8 cellular contexts compared by ENCODE assay signal in the genomic region with DNA sequence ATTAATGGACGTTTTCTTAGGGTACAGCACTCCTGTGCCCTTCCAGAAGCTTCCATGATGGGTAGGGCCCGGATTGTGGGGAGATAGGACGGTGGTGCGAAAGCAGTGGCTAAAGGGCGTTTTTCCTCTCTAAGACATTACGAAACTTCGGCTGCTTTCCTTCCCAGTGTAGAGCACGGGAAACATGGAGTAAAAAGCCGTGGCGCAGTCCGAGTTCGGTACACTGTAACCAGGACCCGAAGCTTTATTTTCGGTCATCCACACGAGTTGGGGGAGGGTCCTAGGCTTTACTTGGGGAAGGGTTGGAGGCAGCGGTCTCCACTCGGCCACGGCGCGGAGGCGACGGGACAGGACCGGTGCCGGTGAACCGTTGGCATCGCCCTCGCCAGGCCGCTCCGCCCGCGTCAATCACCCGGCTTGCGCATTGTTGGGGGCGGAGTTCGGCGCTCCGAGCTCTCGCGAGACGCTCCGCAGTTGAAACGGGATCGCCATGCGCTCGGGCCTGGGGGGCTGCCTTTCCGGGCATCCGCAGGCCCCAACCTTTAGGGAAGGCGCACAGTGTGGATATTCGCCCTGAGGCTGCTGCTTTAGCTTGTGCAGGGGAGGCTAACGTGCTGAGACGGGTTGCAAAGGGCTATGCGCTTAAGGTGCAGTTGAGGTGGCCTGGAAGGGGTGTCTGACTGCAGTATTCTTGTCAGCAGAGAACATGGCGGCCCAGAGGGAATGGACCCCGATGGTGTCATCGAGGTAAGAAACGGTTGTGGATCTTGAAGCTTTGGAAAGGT. TPM values are rescaled to one million over a fixed set of nuclear protein-coding genes. Genes with fewer than 3 reads are reported as not detected.
DNase-seq lines count a peak whose midpoint lies in the region; ATAC-seq and TF ChIP-seq lines count a peak whose summit lies in the region.

No MANE protein-coding gene starts in this region.

- H3K9me3 Mint-ChIP-seq in CD8-positive, alpha-beta T cell = no peaks in the 10 kb centered on the region
- H3K9me3 Mint-ChIP-seq in activated T-helper 17 cell treated with anti-CD3 and anti-CD28 coated beads, Interleukin-2, amount 50 U/mL, for 72 hours = no peaks in the 10 kb centered on the region
- peaks cover 0 to 23% (median 0%) of the 10 kb centered on the region in 11 donors for H3K9me3 Mint-ChIP-seq in naive thymus-derived CD4-positive, alpha-beta T cell
- H3K9me3 Mint-ChIP-seq in stimulated activated memory B cell treated with anti-CD40 and anti-IgM and Interleukin-4, amounts not matched to agents 10 μg/mL and 1 μg/mL and 100 μg/mL, for 72 hours = no peaks in the 10 kb centered on the region

- H3K4me1 Mint-ChIP-seq in CD8-positive, alpha-beta T cell (ENCODE audit: low read depth) = peaks cover 59% of the 10 kb centered on the region
- H3K4me1 Mint-ChIP-seq in activated T-helper 17 cell treated with anti-CD3 and anti-CD28 coated beads, Interleukin-2, amount 50 U/mL, for 72 hours = peaks cover 32% of the 10 kb centered on the region
- peaks cover 25 to 66% (median 58%) of the 10 kb centered on the region in 7 donors for H3K4me1 Mint-ChIP-seq in naive thymus-derived CD4-positive, alpha-beta T cell
- H3K4me1 Mint-ChIP-seq in stimulated activated memory B cell treated with anti-CD40 and anti-IgM and Interleukin-4, amounts not matched to agents 10 μg/mL and 1 μg/mL and 100 μg/mL, for 72 hours = peaks cover 50% of the 10 kb centered on the region

- H3K4me3 ChIP-seq in CD8-positive, alpha-beta T cell (ENCODE audit: low read depth, low read length) = peak overlapping the region; percentile 95
- H3K4me3 ChIP-seq in PC-3 (ENCODE audit: low read length) (peak overlapping the region; percentile 100), fibroblast of mammary gland (ENCODE audit: control insufficient read depth, low read depth, low read length) (peak overlapping the region; percentile 100)
- peak overlapping the region; percentile 88 for H3K4me3 ChIP-seq in naive thymus-derived CD4-positive, alpha-beta T cell (ENCODE audit: low read length)

- H3F3A ChIP-seq in PC-3 (ENCODE audit: low read length, unreplicated experiment) = peaks cover 46% of the 10 kb centered on the region

- peaks cover 68% of the 10 kb centered on the region for H3K79me2 ChIP-seq in PC-3 (ENCODE audit: low read length)

- peak overlapping the region; percentile 99 for H3K9ac ChIP-seq in PC-3 (ENCODE audit: low read length)

- TSS peak; percentile 55 for BruUV-seq in PC-3 (replicated peaks; lab: Mats Ljungman, UMichigan)

- H3K27me3 Mint-ChIP-seq in CD8-positive, alpha-beta T cell (ENCODE audit: low read depth) = no peaks in the 10 kb centered on the region
- H3K27me3 Mint-ChIP-seq in activated T-helper 17 cell treated with anti-CD3 and anti-CD28 coated beads, Interleukin-2, amount 50 U/mL, for 72 hours = no peaks in the 10 kb centered on the region
- peaks cover 0 to 3% (median 0%) of the 10 kb centered on the region in 5 donors for H3K27me3 Mint-ChIP-seq in naive thymus-derived CD4-positive, alpha-beta T cell
- H3K27me3 Mint-ChIP-seq in stimulated activated memory B cell treated with anti-CD40 and anti-IgM and Interleukin-4, amounts not matched to agents 10 μg/mL and 1 μg/mL and 100 μg/mL, for 72 hours = no peaks in the 10 kb centered on the region

- ATAC-seq in CD8-positive, alpha-beta T cell = peak; percentile 71
- peak; percentile 56 for ATAC-seq in PC-3
- peak; percentile 83 for ATAC-seq in activated T-helper 17 cell treated with anti-CD3 and anti-CD28 coated beads, Interleukin-2, amount 50 U/mL, for 72 hours (replicated peaks)
- ATAC-seq in naive thymus-derived CD4-positive, alpha-beta T cell = peak; percentile 77
- peak; percentile 81 for ATAC-seq in stimulated activated memory B cell treated with anti-CD40 and anti-IgM and Interleukin-4, amounts not matched to agents 10 μg/mL and 1 μg/mL and 100 μg/mL, for 72 hours

- peak overlapping the region; percentile 77; the same call in 1 of the 2 replicates for H2AFZ ChIP-seq in PC-3 (ENCODE audit: low read length)

- H3K9me3 ChIP-seq in CD8-positive, alpha-beta T cell (ENCODE audit: low read length) = no peaks in the 10 kb centered on the region
- H3K9me3 ChIP-seq in PC-3 (ENCODE audit: low read length) = no peaks in the 10 kb centered on the region
- no peaks in the 10 kb centered on the region for H3K9me3 ChIP-seq in naive thymus-derived CD4-positive, alpha-beta T cell (ENCODE audit: control insufficient read depth in 2 of 3, low read length in 3 of 3)

- intact Hi-C loops in CD8-positive, alpha-beta T cell (cut with DNase I, micrococcal nuclease) = loop anchor here (1.0 to 5.0 kb wide), 12 partner anchors 22 to 1197 kb away; a partner anchor contains a TSS
- intact Hi-C loops in PC-3 (cut with micrococcal nuclease) = loop anchor here (2.0 to 10.0 kb wide), 3 partner anchors 31 to 679 kb away; a partner anchor contains a TSS
- intact Hi-C loops in naive thymus-derived CD4-positive, alpha-beta T cell (cut with micrococcal nuclease) = loop anchor here (1.0 to 10.0 kb wide), 18 partner anchors 12 to 1969 kb away; a partner anchor contains a TSS

- peaks cover 54% of the 10 kb centered on the region for H4K20me1 ChIP-seq in PC-3 (ENCODE audit: low read length)

- CTCF ChIA-PET in CD8-positive, alpha-beta T cell (lab: Charles Lee) = interaction anchor here (1.0 to 1.8 kb wide), 4 partner anchors 12 to 283 kb away, joined by 3 to 8 read pairs (median 6); no protein-coding TSS in a partner anchor
- CTCF ChIA-PET in PC-3 (lab: Charles Lee) = interaction anchor here (0.7 kb wide), 1 partner anchor 167 kb away, joined by 4 read pairs; no protein-coding TSS in a partner anchor
- CTCF ChIA-PET in naive thymus-derived CD4-positive, alpha-beta T cell (lab: Charles Lee) = interaction anchor here (0.6 to 1.6 kb wide), 4 partner anchors 11 to 852 kb away, joined by 4 to 7 read pairs (median 6); no protein-coding TSS in a partner anchor

- peak overlapping the region; percentile 84 for H3K4me2 ChIP-seq in PC-3 (ENCODE audit: low read length)

- no peak for TF ChIP-seq CTCF in CD8-positive, alpha-beta T cell (IDR thresholded peaks at IDR 0.05)
- TF ChIP-seq CTCF in GM20000 (IDR thresholded peaks at IDR 0.05; ENCODE audit: extremely low read depth, missing control alignments) (no peak), PC-3 (conservative IDR thresholded peaks at IDR 0.05; ENCODE audit: low read depth, low read length) (no peak), fibroblast of mammary gland (conservative IDR thresholded peaks at IDR 0.05; ENCODE audit: control insufficient read depth, insufficient read depth, low read depth, low read length) (no peak)

- peak; percentile 70 to 90 (median 81) for DNase-seq in CD8-positive, alpha-beta T cell
- DNase-seq in GM20000 (ENCODE audit: low spot score) (peak; percentile 77), HPDE6-E6E7 (ENCODE audit: extremely low spot score) (peak; percentile 21), PC-3 (peak; percentile 58), fibroblast of mammary gland (ENCODE audit: low read depth) (peak; percentile 68)
- peak; percentile 79 to 90 (median 85) for DNase-seq in naive thymus-derived CD4-positive, alpha-beta T cell

- H3K27ac Mint-ChIP-seq in CD8-positive, alpha-beta T cell = peak overlapping the region; percentile 99
- peak overlapping the region; percentile 100 for H3K27ac Mint-ChIP-seq in activated T-helper 17 cell treated with anti-CD3 and anti-CD28 coated beads, Interleukin-2, amount 50 U/mL, for 72 hours
- H3K27ac Mint-ChIP-seq in naive thymus-derived CD4-positive, alpha-beta T cell = peak overlapping the region; percentile 96 to 100 (median 99)
- H3K27ac Mint-ChIP-seq in stimulated activated memory B cell treated with anti-CD40 and anti-IgM and Interleukin-4, amounts not matched to agents 10 μg/mL and 1 μg/mL and 100 μg/mL, for 72 hours = peak overlapping the region; percentile 100

- H3K36me3 Mint-ChIP-seq in CD8-positive, alpha-beta T cell = peaks cover 61% of the 10 kb centered on the region
- peaks cover 66% of the 10 kb centered on the region for H3K36me3 Mint-ChIP-seq in activated T-helper 17 cell treated with anti-CD3 and anti-CD28 coated beads, Interleukin-2, amount 50 U/mL, for 72 hours (ENCODE audit: low read depth)
- H3K36me3 Mint-ChIP-seq in naive thymus-derived CD4-positive, alpha-beta T cell = peaks cover 16 to 54% (median 51%) of the 10 kb centered on the region in 5 donors
- H3K36me3 Mint-ChIP-seq in stimulated activated memory B cell treated with anti-CD40 and anti-IgM and Interleukin-4, amounts not matched to agents 10 μg/mL and 1 μg/mL and 100 μg/mL, for 72 hours = peaks cover 58% of the 10 kb centered on the region

- peaks cover 45% of the 10 kb centered on the region for H3K4me1 ChIP-seq in CD8-positive, alpha-beta T cell (ENCODE audit: insufficient read depth, low read length)
- H3K4me1 ChIP-seq in PC-3 (ENCODE audit: insufficient read depth, low read length) = peaks cover 31% of the 10 kb centered on the region
- H3K4me1 ChIP-seq in naive thymus-derived CD4-positive, alpha-beta T cell (ENCODE audit: control insufficient read depth in 2 of 2, insufficient read depth in 2 of 2, low read length in 2 of 2) = peaks cover 37 to 47% of the 10 kb centered on the region in 2 donors

- no peaks in the 10 kb centered on the region for H3K9me2 ChIP-seq in PC-3 (replicated peaks; ENCODE audit: low read length)

- H3K4me3 Mint-ChIP-seq in CD8-positive, alpha-beta T cell = peak overlapping the region; percentile 99
- peak overlapping the region; percentile 97 for H3K4me3 Mint-ChIP-seq in activated T-helper 17 cell treated with anti-CD3 and anti-CD28 coated beads, Interleukin-2, amount 50 U/mL, for 72 hours
- H3K4me3 Mint-ChIP-seq in naive thymus-derived CD4-positive, alpha-beta T cell = peak overlapping the region; percentile 95 to 100 (median 99)
- H3K4me3 Mint-ChIP-seq in stimulated activated memory B cell treated with anti-CD40 and anti-IgM and Interleukin-4, amounts not matched to agents 10 μg/mL and 1 μg/mL and 100 μg/mL, for 72 hours = peak overlapping the region; percentile 99

- peak overlapping the region; percentile 97 for H3K27ac ChIP-seq in CD8-positive, alpha-beta T cell (ENCODE audit: low read depth, low read length)
- H3K27ac ChIP-seq in PC-3 (ENCODE audit: low read length) = peak overlapping the region; percentile 73
- H3K27ac ChIP-seq in naive thymus-derived CD4-positive, alpha-beta T cell (ENCODE audit: low read depth, low read length) = peak overlapping the region; percentile 97

- POLR2A ChIA-PET in CD8-positive, alpha-beta T cell (lab: Charles Lee) = interaction anchor here (0.6 to 4.4 kb wide), 44 partner anchors 8 to 1201 kb away, joined by 3 to 139 read pairs (median 4); a partner anchor contains a TSS
- POLR2A ChIA-PET in PC-3 (lab: Charles Lee; ENCODE audit: unreplicated experiment) = interaction anchor here (0.5 to 1.2 kb wide), 4 partner anchors 86 to 500 kb away, joined by 3 to 4 read pairs (median 4); a partner anchor contains a TSS
- POLR2A ChIA-PET in naive thymus-derived CD4-positive, alpha-beta T cell (lab: Charles Lee) = interaction anchor here (0.5 to 5.8 kb wide), 41 partner anchors 9 to 954 kb away, joined by 3 to 168 read pairs (median 5); a partner anchor contains a TSS

- peaks cover 46% of the 10 kb centered on the region for H3K36me3 ChIP-seq in CD8-positive, alpha-beta T cell (ENCODE audit: insufficient read depth, low read length)
- H3K36me3 ChIP-seq in PC-3 (ENCODE audit: low read depth, low read length) = peaks cover 55% of the 10 kb centered on the region
- peaks cover 47 to 56% (median 47%) of the 10 kb centered on the region in 3 experiments for H3K36me3 ChIP-seq in naive thymus-derived CD4-positive, alpha-beta T cell (ENCODE audit: control insufficient read depth in 2 of 3, insufficient read depth in 3 of 3, low read length in 3 of 3)

- H3K27me3 ChIP-seq in CD8-positive, alpha-beta T cell (ENCODE audit: insufficient read depth, low read length) = no peaks in the 10 kb centered on the region
- no peaks in the 10 kb centered on the region for H3K27me3 ChIP-seq in PC-3 (ENCODE audit: low read length)
- H3K27me3 ChIP-seq in naive thymus-derived CD4-positive, alpha-beta T cell (ENCODE audit: control insufficient read depth in 2 of 2, insufficient read depth in 2 of 2, low read length in 2 of 2) = no peaks in the 10 kb centered on the region

RNA-seq across cellular contexts. Expression of a gene that starts 0.5 kb away (rescaled TPM):
- 100 to 1,000 TPM; 934 to 978 TPM for total RNA-seq in CD8-positive, alpha-beta T cell
- 204 and 233 TPM in 2 replicates for total RNA-seq in PC-3 (2014; rRNA removed)
- total RNA-seq in activated T-helper 17 cell treated with anti-CD3 and anti-CD28 coated beads, Interleukin-2, amount 50 U/mL, for 72 hours = 100 to 1,000 TPM; 266 to 346 TPM
- 100 to 1,000 TPM; 401 to 804 (median 650) TPM for total RNA-seq in naive thymus-derived CD4-positive, alpha-beta T cell
- 100 to 1,000 TPM; 237 to 329 TPM for polyA plus RNA-seq in naive thymus-derived CD4-positive, alpha-beta T cell

RNA-seq across cellular contexts. Expression of a gene that starts 22.4 kb away (rescaled TPM):
- total RNA-seq in CD8-positive, alpha-beta T cell = 10 to 100 TPM; 12.7 to 13.9 TPM
- total RNA-seq in PC-3 (2014; rRNA removed) = 54.0 and 73.0 TPM in 2 replicates
- total RNA-seq in activated T-helper 17 cell treated with anti-CD3 and anti-CD28 coated beads, Interleukin-2, amount 50 U/mL, for 72 hours = 100 to 1,000 TPM in 1 of 2 donors, 10 to 100 TPM in 1; 87.1 to 108 TPM
- 10 to 100 TPM in 4 of 5 experiments, 1 to 10 TPM in 1; 8.7 to 71.6 (median 22.1) TPM for total RNA-seq in naive thymus-derived CD4-positive, alpha-beta T cell
- 10 to 100 TPM; 22.5 to 28.1 TPM for polyA plus RNA-seq in naive thymus-derived CD4-positive, alpha-beta T cell

RNA-seq across cellular contexts. Expression of a gene that starts 58.6 kb away (rescaled TPM):
- not detected for total RNA-seq in CD8-positive, alpha-beta T cell
- total RNA-seq in PC-3 (2014; rRNA removed) = not detected in 2 replicates
- total RNA-seq in activated T-helper 17 cell treated with anti-CD3 and anti-CD28 coated beads, Interleukin-2, amount 50 U/mL, for 72 hours = not detected
- total RNA-seq in naive thymus-derived CD4-positive, alpha-beta T cell = not detected
- not detected for polyA plus RNA-seq in naive thymus-derived CD4-positive, alpha-beta T cell

Comparison
In these comparisons a context has a peak if more than half of its experiments do, and no peak if none do; other contexts are left out.
1. Peak in every context shown above with its lines: DNase-seq, ATAC-seq, H3K4me3 ChIP-seq and H3K27ac ChIP-seq.
2. DNase-seq: peak in every context shown above with its lines; median percentile 85 in naive thymus-derived CD4-positive, alpha-beta T cell; 81 in CD8-positive, alpha-beta T cell; 77 in GM20000; 68 in fibroblast of mammary gland; 58 in PC-3; 21 in HPDE6-E6E7.